ENCODE assay signal across 8 cellular contexts in genomic region chr13:40563350-40564125, GRCh38.
DNase-seq lines count a peak whose midpoint lies in the region; ATAC-seq and TF ChIP-seq lines count a peak whose summit lies in the region.

No MANE protein-coding gene starts in this region.

- no peak for DNase-seq in CD4-positive, CD25-positive, alpha-beta regulatory T cell
- DNase-seq in MV-4-11 (lab: John Stamatoyannopoulos, UW) (peak; percentile 78), NCI-H2171 (lab: John Stamatoyannopoulos, UW) (no peak), AG08396 (ENCODE audit: low spot score) (no peak)

- peak overlapping the region; percentile 67 for H3K27ac ChIP-seq in CD4-positive, CD25-positive, alpha-beta regulatory T cell (ENCODE audit: insufficient read depth, low read length, poor library complexity, severe bottlenecking)
- peak overlapping the region; percentile 19 to 33 for H3K27ac ChIP-seq in esophagus (ENCODE audit: low read depth in 2 of 2, low read length in 1 of 2)

- H3K9me3 ChIP-seq in CD4-positive, CD25-positive, alpha-beta regulatory T cell (ENCODE audit: control insufficient read depth in 2 of 2, low read length in 2 of 2): no peaks in the 10 kb centered on the region
- no peaks in the 10 kb centered on the region for H3K9me3 ChIP-seq in esophagus (ENCODE audit: control insufficient read depth in 2 of 2, insufficient read depth in 1 of 2, low read depth in 1 of 2, low read length in 1 of 2)

- no peak for ATAC-seq in CD4-positive, CD25-positive, alpha-beta regulatory T cell (ENCODE audit: low read depth in 2 of 2)
- ATAC-seq in HG03521 (IDR thresholded peaks at IDR 0.05; ENCODE audit: unreplicated experiment) (no peak), HG02870 (IDR thresholded peaks at IDR 0.05; ENCODE audit: unreplicated experiment) (no peak)

- no peak for TF ChIP-seq CTCF in nephron (IDR thresholded peaks at IDR 0.05; ENCODE audit: unreplicated experiment in 3 of 3)

- H3K36me3 Mint-ChIP-seq in CD4-positive, CD25-positive, alpha-beta regulatory T cell: peaks cover 22% of the 10 kb centered on the region
- peaks cover 15% of the 10 kb centered on the region for H3K36me3 Mint-ChIP-seq in nephron (ENCODE audit: low read depth)

- H3K4me1 ChIP-seq in CD4-positive, CD25-positive, alpha-beta regulatory T cell (ENCODE audit: control insufficient read depth, insufficient read depth, low read length, poor library complexity, severe bottlenecking): peaks cover 74% of the 10 kb centered on the region
- peaks cover 8 to 13% of the 10 kb centered on the region in 2 donors for H3K4me1 ChIP-seq in esophagus (ENCODE audit: control insufficient read depth in 2 of 2, insufficient read depth in 2 of 2, low read length in 1 of 2)

- H3K4me1 Mint-ChIP-seq in CD4-positive, CD25-positive, alpha-beta regulatory T cell: peaks cover 58 to 94% (median 79%) of the 10 kb centered on the region in 4 donors
- peaks cover 66% of the 10 kb centered on the region for H3K4me1 Mint-ChIP-seq in nephron

- H3K27me3 Mint-ChIP-seq in CD4-positive, CD25-positive, alpha-beta regulatory T cell: no peaks in the 10 kb centered on the region
- peaks cover 6% of the 10 kb centered on the region for H3K27me3 Mint-ChIP-seq in nephron (ENCODE audit: low read depth)

- H3K4me3 Mint-ChIP-seq in CD4-positive, CD25-positive, alpha-beta regulatory T cell: peak overlapping the region; percentile 63 to 71 (median 68)
- H3K4me3 Mint-ChIP-seq in nephron: no peak overlapping the region

- peak overlapping the region; percentile 82 to 90 (median 90) for H3K27ac Mint-ChIP-seq in CD4-positive, CD25-positive, alpha-beta regulatory T cell
- peak overlapping the region; percentile 27 to 38 (median 38) for H3K27ac Mint-ChIP-seq in nephron

- H3K27me3 ChIP-seq in CD4-positive, CD25-positive, alpha-beta regulatory T cell (ENCODE audit: control insufficient read depth, insufficient read depth, low read length): no peaks in the 10 kb centered on the region
- no peaks in the 10 kb centered on the region for H3K27me3 ChIP-seq in esophagus (ENCODE audit: control insufficient read depth in 1 of 2, insufficient read depth in 2 of 2, low read length in 2 of 2)

- H3K9me3 Mint-ChIP-seq in CD4-positive, CD25-positive, alpha-beta regulatory T cell: peaks cover 0 to 3% (median 0%) of the 10 kb centered on the region in 7 donors
- H3K9me3 Mint-ChIP-seq in nephron: no peaks in the 10 kb centered on the region

- 75 to 76% methylated on average over 14 of the region's 14 CpGs for WGBS in esophagus, 2 donors

- peaks cover 22% of the 10 kb centered on the region for H3K36me3 ChIP-seq in CD4-positive, CD25-positive, alpha-beta regulatory T cell (ENCODE audit: control insufficient read depth, insufficient read depth, low read length)
- H3K36me3 ChIP-seq in esophagus (ENCODE audit: control insufficient read depth in 2 of 2, insufficient read depth in 2 of 2, low read length in 1 of 2): peaks cover 0 to 12% of the 10 kb centered on the region in 2 donors

- H3K4me3 ChIP-seq in CD4-positive, CD25-positive, alpha-beta regulatory T cell (ENCODE audit: low read depth, low read length): peak overlapping the region; percentile 54
- no peak overlapping the region for H3K4me3 ChIP-seq in esophagus (ENCODE audit: low read depth in 1 of 2, low read length in 2 of 2)

Comparison
In these comparisons a context has a peak if more than half of its experiments do, and no peak if none do; other contexts are left out.
1. H3K4me3 Mint-ChIP-seq: peak in CD4-positive, CD25-positive, alpha-beta regulatory T cell (4 of 4); none in nephron (0 of 3).